In genomic region chr6:108492131-108492766, GRCh38 we compare ENCODE assay signal across 8 cellular contexts.
DNase-seq lines count a peak whose midpoint lies in the region; ATAC-seq, FAIRE-seq and TF ChIP-seq lines count a peak whose summit lies in the region.

No MANE protein-coding gene starts in this region.

- H3K4me1 ChIP-seq in SJCRH30: no peaks in the 10 kb centered on the region

- H3K27ac ChIP-seq in SJCRH30: no peak overlapping the region

- no peaks in the 10 kb centered on the region for H3K27me3 ChIP-seq in SJCRH30

- no peaks in the 10 kb centered on the region for H3K36me3 ChIP-seq in SJCRH30

- ATAC-seq in GM19455 (IDR thresholded peaks at IDR 0.05; ENCODE audit: unreplicated experiment): no peak

- no peaks in the 10 kb centered on the region for H3K9me3 ChIP-seq in SJCRH30 (replicated peaks)

- DNase-seq in DMS153 treated with DMSO at 0.1 percent for 48 hours (lab: John Stamatoyannopoulos, UW; ENCODE audit: unreplicated experiment) (peak; percentile 14), HTR-8/SVneo (ENCODE audit: insufficient read length, low spot score) (peak; percentile 44), SJCRH30 (peak; percentile 13 to 62), fibroblast of mammary gland (ENCODE audit: low read depth) (peak; percentile 69), putamen (ENCODE audit: low spot score) (peak; percentile 41), NCI-H2029 (lab: John Stamatoyannopoulos, UW) (no peak)
- no peak for DNase-seq in stimulated activated CD4-positive, alpha-beta T cell treated with anti-CD3 and anti-CD28 coated beads, Interleukin-4, amount 100 ng/mL, for 1 hour

- no peak overlapping the region for H3K4me3 ChIP-seq in SJCRH30
- no peak overlapping the region for H3K4me3 ChIP-seq in fibroblast of mammary gland (ENCODE audit: control insufficient read depth, low read depth, low read length)

- peak; percentile 75 for TF ChIP-seq CTCF in fibroblast of mammary gland (conservative IDR thresholded peaks at IDR 0.05; ENCODE audit: control insufficient read depth, insufficient read depth, low read depth, low read length)

- FAIRE-seq in HTR-8/SVneo (lab: Jason Lieb, UNC): peak; percentile 38

Comparison
In these comparisons a context has a peak if more than half of its experiments do, and no peak if none do; other contexts are left out.
1. DNase-seq: peak in DMS153 treated with DMSO at 0.1 percent for 48 hours (single experiment), HTR-8/SVneo (single experiment), SJCRH30 (2 of 2), fibroblast of mammary gland (single experiment) and putamen (single experiment); none in NCI-H2029 (single experiment) and stimulated activated CD4-positive, alpha-beta T cell treated with anti-CD3 and anti-CD28 coated beads, Interleukin-4, amount 100 ng/mL, for 1 hour (single experiment).